Comparison of ENCODE assay signal across 8 cellular contexts in the genomic region with DNA sequence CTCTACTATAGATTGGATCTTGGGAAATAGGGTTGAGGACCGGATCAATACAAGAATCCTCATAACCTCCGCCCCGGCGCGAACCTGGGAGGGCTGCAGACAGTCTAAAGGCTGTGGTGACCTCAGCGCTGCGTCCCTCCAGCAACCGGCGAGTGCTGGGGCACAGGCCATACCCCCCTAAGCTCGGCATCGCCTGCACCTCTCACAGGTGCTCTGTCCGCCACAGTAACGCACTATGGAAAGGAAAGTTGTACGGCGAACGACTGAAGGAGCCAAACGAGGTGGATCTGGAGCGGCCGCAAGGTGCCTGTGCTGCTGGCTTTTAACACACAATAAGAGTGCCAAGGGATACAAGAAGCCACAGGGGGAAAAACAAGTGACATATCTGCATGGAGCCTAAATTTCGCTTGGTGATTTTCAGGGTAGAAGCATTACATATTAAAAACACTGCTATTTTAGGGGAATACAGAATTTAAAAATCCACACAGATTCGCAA. TPM values are rescaled to one million over a fixed set of nuclear protein-coding genes. Genes with fewer than 3 reads are reported as not detected.
DNase-seq lines count a peak whose midpoint lies in the region; ATAC-seq and TF ChIP-seq lines count a peak whose summit lies in the region.

No MANE protein-coding gene starts in this region.

- CTCF ChIA-PET in PC-9 (lab: Charles Lee), result interaction anchor here (0.9 to 2.1 kb wide), 3 partner anchors 47 to 130 kb away, joined by 3 to 5 read pairs (median 3); no protein-coding TSS in a partner anchor

- POLR2A ChIA-PET in PC-9 (lab: Charles Lee; ENCODE audit: unreplicated experiment), result interaction anchor here (0.6 to 0.7 kb wide), 3 partner anchors 11 to 129 kb away, joined by 3 read pairs; no protein-coding TSS in a partner anchor

- H3K4me3 ChIP-seq in PC-9 (peak overlapping the region; percentile 77), skin epidermis (peak overlapping the region; percentile 68 to 96 (median 89))

- peak overlapping the region; percentile 87 for H3K4me2 ChIP-seq in PC-9

- H3K27ac ChIP-seq in 22Rv1 (peak overlapping the region; percentile 99), PC-9 (peak overlapping the region; percentile 88), skin epidermis (peak overlapping the region; percentile 50 to 99 (median 97))

- peaks cover 55% of the 10 kb centered on the region for H3K4me1 ChIP-seq in PC-9 (replicated peaks; ENCODE audit: insufficient read depth)

- DNase-seq in GM19238 (ENCODE audit: insufficient read length, low spot score) (peak; percentile 18), PC-9 (peak; percentile 22 to 46), hepatic stellate cell (ENCODE audit: low spot score) (peak; percentile 9), foreskin melanocyte (no peak)
- DNase-seq in activated naive CD4-positive, alpha-beta T cell treated with anti-CD3 and anti-CD28 coated beads, Interleukin-2, amount 50 U/mL, for 16 hours, result peak; percentile 39

- H3K36me3 ChIP-seq in PC-9 (ENCODE audit: low read depth), result peaks cover 15% of the 10 kb centered on the region

- ATAC-seq in HG03460 (IDR thresholded peaks at IDR 0.05; ENCODE audit: unreplicated experiment), result no peak

- peak overlapping the region; percentile 88 for H2AFZ ChIP-seq in PC-9

- H3K9me2 ChIP-seq in PC-9 (ENCODE audit: insufficient read depth), result no peaks in the 10 kb centered on the region

- no peaks in the 10 kb centered on the region for H3K27me3 ChIP-seq in PC-9 (ENCODE audit: insufficient read depth, low read depth)

- no peaks in the 10 kb centered on the region for H3K9me3 ChIP-seq in PC-9 (ENCODE audit: insufficient read depth, low read depth)

- TSS peak; percentile 84 for BruUV-seq in PC-9 (replicated peaks; lab: Mats Ljungman, UMichigan)

- H4K20me1 ChIP-seq in PC-9 (ENCODE audit: insufficient read depth), result peaks cover 29% of the 10 kb centered on the region

- H3F3A ChIP-seq in PC-9 (ENCODE audit: insufficient read depth, low read depth), result peaks cover 32% of the 10 kb centered on the region

- TF ChIP-seq CTCF in 22Rv1 (IDR thresholded peaks at IDR 0.05) (no peak), PC-9 (conservative IDR thresholded peaks at IDR 0.05) (no peak)

- intact Hi-C loops in PC-9 (cut with micrococcal nuclease; ENCODE audit: unreplicated experiment), result loop anchor here (1.0 to 10.0 kb wide), 4 partner anchors 45 to 243 kb away; a partner anchor contains a TSS

- H3K79me2 ChIP-seq in PC-9 (ENCODE audit: low read depth), result peaks cover 40% of the 10 kb centered on the region

RNA-seq across cellular contexts. Expression of a gene that starts 1.4 kb away (rescaled TPM):
- total RNA-seq in PC-9 (2021), result 42.7 and 43.1 TPM in 2 replicates

RNA-seq across cellular contexts. Expression of a gene that starts 53.1 kb away (rescaled TPM):
- total RNA-seq in PC-9 (2021), result 24.6 and 32.7 TPM in 2 replicates
